In the genomic region with DNA sequence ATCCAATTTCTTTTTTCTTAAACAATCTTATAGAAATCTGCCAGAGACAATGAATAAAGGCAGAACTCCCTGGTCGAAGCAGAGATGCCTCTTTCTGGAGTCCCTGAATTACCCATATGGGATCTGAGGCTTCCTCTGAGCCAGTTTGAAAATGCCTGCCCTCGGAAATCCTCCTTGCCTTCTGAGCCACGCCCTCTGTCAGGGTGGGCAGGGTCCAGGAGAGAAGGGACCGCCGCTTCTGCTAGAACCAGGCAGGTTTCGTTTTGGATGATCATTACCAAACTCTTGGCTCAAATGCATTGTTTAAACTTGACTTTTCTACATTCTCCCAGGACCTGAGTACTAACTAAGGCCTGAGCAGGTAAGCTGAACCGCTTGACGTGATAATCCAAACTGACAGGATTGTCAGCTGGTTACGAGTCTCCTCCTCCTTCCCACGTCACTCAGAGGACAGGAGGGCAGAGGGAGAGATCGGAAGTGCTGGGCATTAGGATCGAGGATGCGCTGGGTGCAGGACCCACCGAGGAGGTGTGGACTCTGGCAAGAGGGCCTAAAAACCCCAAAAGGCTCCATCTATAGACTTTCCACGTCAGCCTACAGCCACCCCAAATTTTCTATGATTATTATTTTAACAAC, we compare ENCODE assay signal across 20 cellular contexts.
A peak's percentile ranks its signal among the peaks of the same experiment; 100 is the strongest.
DNase-seq lines count a peak whose midpoint lies in the region; TF ChIP-seq lines count a peak whose summit lies in the region.
"Had no signal": no experiment of that assay in that cellular context is flagged by ENCODE, and none has a peak within 500 bp of the region (broad histone marks: within the 10 kb centered on the region; RNA-seq: fewer than 3 reads in every experiment).

No MANE protein-coding gene starts in this region.

- TF ChIP-seq POLR2A in stomach (IDR thresholded peaks at IDR 0.05), result no peak

- in situ Hi-C loops in KBM-7 (cut with MboI; ENCODE audit: low pct_unique_long_range_greater_than_20kb, low sequenced_read_pairs), result no loop called here

- DNase-seq in NCI-H2227 treated with DMSO at 0.1 percent for 48 hours (lab: John Stamatoyannopoulos, UW) (peak; percentile 93), stomach (no peak), GM20000 (ENCODE audit: low spot score) (no peak), SIG-M5 treated with dmso at 0.1 percent for 504 hours (lab: John Stamatoyannopoulos, UW; ENCODE audit: unreplicated experiment) (no peak), KBM-7 (no peak)
- DNase-seq in activated CD8-positive, alpha-beta memory T cell treated with anti-CD3 and anti-CD28 coated beads, Interleukin-2, amount 50 U/mL, for 48 hours, result no peak
- DNase-seq: activated CD4-positive, alpha-beta T cell treated with anti-CD3 and anti-CD28 coated beads, Interleukin-2, amount 50 U/mL, for 48 hours; activated naive CD8-positive, alpha-beta T cell treated with anti-CD3 and anti-CD28 coated beads for 36 hours; activated T-cell treated with anti-CD3 and anti-CD28 coated beads, Interleukin-2, amount 50 U/mL, for 24 hours; effector CD8-positive, alpha-beta T cell; left ventricle myocardium superior; MG63; NCI-H1694; Peyer's patch; stimulated activated CD4-positive, alpha-beta T cell treated with anti-CD3 and anti-CD28 coated beads, Interleukin-4, amount 100 ng/mL, for 4 hours had no signal

- 46 to 70% (median 55%) methylated on average over 15 of the region's 15 CpGs for WGBS in stomach, 5 donors

- intact Hi-C loops in stomach (cut with DNase I; ENCODE audit: low total_unique reads), result no loop called here

- H3K4me3 ChIP-seq in duodenal mucosa (ENCODE audit: low read depth in 1 of 2, low read length in 2 of 2), result peak overlapping the region; percentile 42 to 52
- peak overlapping the region; percentile 37 to 51 for H3K4me3 ChIP-seq in mucosa of rectum (ENCODE audit: low read length in 2 of 2)
- peak overlapping the region in 3 of 4 donors; percentile 8 to 18 (median 9) for H3K4me3 ChIP-seq in stomach
- H3K4me3 ChIP-seq: cardiac muscle cell, GM23248, MG63, right lobe of liver had no signal

- peaks cover 6 to 9% of the 10 kb centered on the region in 2 donors for H3K4me1 ChIP-seq in duodenal mucosa (ENCODE audit: control insufficient read depth in 1 of 2, insufficient read depth in 2 of 2, low read length in 2 of 2)
- H3K4me1 ChIP-seq in mucosa of rectum (ENCODE audit: control insufficient read depth in 2 of 2, insufficient read depth in 2 of 2, low read length in 2 of 2), result peaks cover 0 to 7% of the 10 kb centered on the region in 2 donors
- H3K4me1 ChIP-seq in stomach, result peaks cover 0 to 25% (median 9%) of the 10 kb centered on the region in 4 donors
- H3K4me1 ChIP-seq: Peyer's patch had no signal

- H3K9ac ChIP-seq in duodenal mucosa (ENCODE audit: low read depth in 1 of 2, low read length in 2 of 2) (peak overlapping the region in 1 of 2 donors; percentile 10), mucosa of rectum (ENCODE audit: low read depth in 1 of 2, low read length in 2 of 2) (no peak overlapping the region)
- H3K9ac ChIP-seq: GM23248 had no signal

- TF ChIP-seq EP300 in stomach (IDR thresholded peaks at IDR 0.05), result no peak

- TF ChIP-seq CTCF in stomach (IDR thresholded peaks at IDR 0.05), result no peak
- TF ChIP-seq CTCF in GM20000 (IDR thresholded peaks at IDR 0.05; ENCODE audit: extremely low read depth, missing control alignments), result no peak

- H3K36me3 ChIP-seq in duodenal mucosa (ENCODE audit: control insufficient read depth in 1 of 2, insufficient read depth in 2 of 2, low read length in 2 of 2), result no peaks in the 10 kb centered on the region
- no peaks in the 10 kb centered on the region for H3K36me3 ChIP-seq in mucosa of rectum (ENCODE audit: control insufficient read depth in 2 of 2, insufficient read depth in 2 of 2, low read length in 2 of 2)
- H3K36me3 ChIP-seq in stomach, result no peaks in the 10 kb centered on the region
- H3K36me3 ChIP-seq: cardiac muscle cell, MG63, Peyer's patch, right lobe of liver had no signal

- peaks cover 0 to 5% of the 10 kb centered on the region in 2 donors for H3K27me3 ChIP-seq in duodenal mucosa (ENCODE audit: control insufficient read depth in 1 of 2, insufficient read depth in 2 of 2, low read length in 2 of 2)
- no peaks in the 10 kb centered on the region for H3K27me3 ChIP-seq in mucosa of rectum (ENCODE audit: control insufficient read depth in 2 of 2, insufficient read depth in 2 of 2, low read length in 2 of 2)
- H3K27me3 ChIP-seq in stomach, result peaks cover 0 to 5% (median 0%) of the 10 kb centered on the region in 3 donors
- H3K27me3 ChIP-seq: cardiac muscle cell, MG63, Peyer's patch, right lobe of liver had no signal

- H3K9me3 ChIP-seq in duodenal mucosa (ENCODE audit: control insufficient read depth in 1 of 2, low read length in 2 of 2) (no peaks in the 10 kb centered on the region), mucosa of rectum (ENCODE audit: control insufficient read depth in 2 of 2, low read length in 2 of 2) (no peaks in the 10 kb centered on the region), stomach (no peaks in the 10 kb centered on the region)
- H3K9me3 ChIP-seq: MG63, Peyer's patch, right lobe of liver had no signal

- no peak overlapping the region for H3K27ac ChIP-seq in duodenal mucosa (ENCODE audit: low read depth, low read length)
- H3K27ac ChIP-seq in mucosa of rectum (ENCODE audit: low read depth in 2 of 2, low read length in 2 of 2), result peak overlapping the region in 1 of 2 donors; percentile 1
- peak overlapping the region in 3 of 5 donors; percentile 63 to 87 (median 63) for H3K27ac ChIP-seq in stomach
- H3K27ac ChIP-seq: cardiac muscle cell, GM23248, right lobe of liver had no signal
